Comparison of ENCODE assay signal across 8 cellular contexts in genomic region chr2:3223080-3223923, GRCh38.
DNase-seq lines count a peak whose midpoint lies in the region; ATAC-seq, FAIRE-seq and TF ChIP-seq lines count a peak whose summit lies in the region.

No MANE protein-coding gene starts in this region.

- H3K4me3 ChIP-seq in uterus, result no peak overlapping the region

- intact Hi-C loops in uterus (cut with DNase I; ENCODE audit: low total_unique reads), result no loop called here

- no peaks in the 10 kb centered on the region for H3K4me1 ChIP-seq in uterus

- DNase-seq in activated CD8-positive, alpha-beta memory T cell treated with anti-CD3 and anti-CD28 coated beads, Interleukin-2, amount 50 U/mL, for 4 hours, result peak; percentile 66
- DNase-seq in left lobe of liver (ENCODE audit: low spot score) (peak; percentile 27), superior temporal gyrus (ENCODE audit: extremely low spot score) (peak; percentile 45), uterus (no peak), RPMI8226 (no peak), D721Med (ENCODE audit: insufficient read length, low spot score) (no peak)

- FAIRE-seq in D721Med (lab: Jason Lieb, UNC), result no peak

- peak; percentile 88 for ATAC-seq in GM19324 (IDR thresholded peaks at IDR 0.05; ENCODE audit: low FRiP score, unreplicated experiment)
- ATAC-seq in HG03342 (IDR thresholded peaks at IDR 0.05; ENCODE audit: unreplicated experiment), result peak; percentile 84
- no peak for ATAC-seq in left lobe of liver

- H3K27ac ChIP-seq in uterus, result no peak overlapping the region

- H3K36me3 ChIP-seq in uterus, result no peaks in the 10 kb centered on the region

- TF ChIP-seq CTCF in uterus (IDR thresholded peaks at IDR 0.05), result no peak
- TF ChIP-seq CTCF in D721Med (IDR thresholded peaks at IDR 0.05; ENCODE audit: insufficient read depth, missing control alignments), result no peak

- no peaks in the 10 kb centered on the region for H3K27me3 ChIP-seq in uterus

- H3K9me3 ChIP-seq in uterus, result peaks cover 0 to 20% of the 10 kb centered on the region in 2 donors

- no peak for TF ChIP-seq POLR2A in uterus (IDR thresholded peaks at IDR 0.05)

Comparison
In these comparisons a context has a peak if more than half of its experiments do, and no peak if none do; other contexts are left out.
1. DNase-seq: peak in activated CD8-positive, alpha-beta memory T cell treated with anti-CD3 and anti-CD28 coated beads, Interleukin-2, amount 50 U/mL, for 4 hours (single experiment), left lobe of liver (single experiment) and superior temporal gyrus (single experiment); none in uterus (0 of 2), RPMI8226 (single experiment) and D721Med (single experiment).